ENCODE assay signal across 8 cellular contexts in genomic region chr17:68771867-68772515, GRCh38.
A peak's percentile ranks its signal among the peaks of the same experiment; 100 is the strongest.
DNase-seq lines count a peak whose midpoint lies in the region; ATAC-seq and TF ChIP-seq lines count a peak whose summit lies in the region.

No MANE protein-coding gene starts in this region.

- TF ChIP-seq CTCF in WTC11 (IDR thresholded peaks at IDR 0.05) (0 out of 2 replicates have a peak, but pooled peaks have one; percentile 14), glutamatergic neuron (IDR thresholded peaks at IDR 0.05; ENCODE audit: partially characterized antibody, unreplicated experiment) (peak; percentile 63), prostate gland (IDR thresholded peaks at IDR 0.05) (peak in 3 of 4 experiments; percentile 15 to 59 (median 51))

- H3K9me3 Mint-ChIP-seq in activated CD4-positive, alpha-beta T cell treated with anti-CD3 and anti-CD28 coated beads, Interleukin-2, amount 10 ng/mL, durations not matched to agents 24 days and 14 days = no peaks in the 10 kb centered on the region
- H3K9me3 Mint-ChIP-seq in WTC11 (peaks cover 8% of the 10 kb centered on the region), glutamatergic neuron (ENCODE audit: unreplicated experiment) (no peaks in the 10 kb centered on the region)

- H3K27ac Mint-ChIP-seq in activated CD4-positive, alpha-beta T cell treated with anti-CD3 and anti-CD28 coated beads, Interleukin-2, amount 10 ng/mL, durations not matched to agents 24 days and 14 days = no peak overlapping the region
- H3K27ac Mint-ChIP-seq in WTC11 = no peak overlapping the region
- H3K27ac Mint-ChIP-seq in glutamatergic neuron (ENCODE audit: unreplicated experiment) = no peak overlapping the region

- peaks cover 3% of the 10 kb centered on the region for H3K27me3 Mint-ChIP-seq in activated CD4-positive, alpha-beta T cell treated with anti-CD3 and anti-CD28 coated beads, Interleukin-2, amount 10 ng/mL, durations not matched to agents 24 days and 14 days
- H3K27me3 Mint-ChIP-seq in WTC11 (ENCODE audit: low read depth) (no peaks in the 10 kb centered on the region), glutamatergic neuron (ENCODE audit: unreplicated experiment) (no peaks in the 10 kb centered on the region)

- H3K4me1 Mint-ChIP-seq in activated CD4-positive, alpha-beta T cell treated with anti-CD3 and anti-CD28 coated beads, Interleukin-2, amount 10 ng/mL, durations not matched to agents 24 days and 14 days = peaks cover 6% of the 10 kb centered on the region
- H3K4me1 Mint-ChIP-seq in WTC11 (no peaks in the 10 kb centered on the region), glutamatergic neuron (ENCODE audit: low read depth, unreplicated experiment) (peaks cover 2% of the 10 kb centered on the region)

- no peaks in the 10 kb centered on the region for H3K9me3 ChIP-seq in prostate gland

- intact Hi-C loops in activated CD4-positive, alpha-beta T cell treated with anti-CD3 and anti-CD28 coated beads, Interleukin-2, amount 10 ng/mL, durations not matched to agents 24 days and 14 days (cut with micrococcal nuclease) = loop anchor here (1.0 kb wide), 1 partner anchor 463 kb away; no protein-coding TSS in a partner anchor
- intact Hi-C loops in prostate gland (cut with DNase I) = no loop called here

- CTCF ChIA-PET in WTC11 (lab: Charles Lee) = interaction anchor here (0.6 to 2.0 kb wide), 37 partner anchors 11 to 751 kb away, joined by 3 to 23 read pairs (median 4); partner anchors contain the start of gene ABCA8

- H3K27ac ChIP-seq in prostate gland = no peak overlapping the region

- no peaks in the 10 kb centered on the region for H3K36me3 ChIP-seq in prostate gland

- peak; percentile 71 for DNase-seq in activated CD4-positive, alpha-beta T cell treated with anti-CD3 and anti-CD28 coated beads, Interleukin-2, amount 10 ng/mL, durations not matched to agents 24 days and 14 days
- DNase-seq in activated CD4-positive, alpha-beta T cell treated with anti-CD3 and anti-CD28 coated beads, Interleukin-2, amount 50 U/mL, for 4 hours = no peak
- DNase-seq in HCEC 1CT (peak; percentile 73), MV-4-11 (lab: John Stamatoyannopoulos, UW) (peak; percentile 74), WTC11 (ENCODE audit: low spot score) (no peak), glutamatergic neuron (no peak), prostate gland (ENCODE audit: low spot score) (no peak), DMS79 (lab: John Stamatoyannopoulos, UW) (no peak)

- WGBS in prostate gland = 42% methylated on average over 8 of the region's 8 CpGs

- POLR2A ChIA-PET in WTC11 (lab: Charles Lee) = interaction anchor here (0.8 kb wide), 1 partner anchor 471 kb away, joined by 3 read pairs; no protein-coding TSS in a partner anchor

- peak overlapping the region; percentile 69 for H3K4me3 Mint-ChIP-seq in activated CD4-positive, alpha-beta T cell treated with anti-CD3 and anti-CD28 coated beads, Interleukin-2, amount 10 ng/mL, durations not matched to agents 24 days and 14 days
- H3K4me3 Mint-ChIP-seq in WTC11 = no peak overlapping the region
- no peak overlapping the region for H3K4me3 Mint-ChIP-seq in glutamatergic neuron (ENCODE audit: unreplicated experiment)

- no peaks in the 10 kb centered on the region for H3K36me3 Mint-ChIP-seq in activated CD4-positive, alpha-beta T cell treated with anti-CD3 and anti-CD28 coated beads, Interleukin-2, amount 10 ng/mL, durations not matched to agents 24 days and 14 days (ENCODE audit: low read depth)
- H3K36me3 Mint-ChIP-seq in WTC11 (peaks cover 6% of the 10 kb centered on the region), glutamatergic neuron (ENCODE audit: unreplicated experiment) (no peaks in the 10 kb centered on the region)

- no peaks in the 10 kb centered on the region for H3K27me3 ChIP-seq in prostate gland (replicated peaks; ENCODE audit: insufficient read depth)

- H3K4me3 ChIP-seq in prostate gland = no peak overlapping the region

- no peaks in the 10 kb centered on the region for H3K4me1 ChIP-seq in prostate gland (replicated peaks)

- no peak for TF ChIP-seq POLR2A in prostate gland (IDR thresholded peaks at IDR 0.05)

- peak; percentile 89 for ATAC-seq in WTC11

TF ChIP-seq in WTC11, 78 proteins besides CTCF, POLR2A, EP300 and RAD21:
- no peak for TF ChIP-seq ZNF232 (CRISPR knock-in tag; IDR thresholded peaks at IDR 0.05)
- TF ChIP-seq AR (CRISPR knock-in tag; IDR thresholded peaks at IDR 0.05) = no peak
- TF ChIP-seq ZNF423 (CRISPR knock-in tag; IDR thresholded peaks at IDR 0.05) = no peak
- no peak for TF ChIP-seq ZBTB21 (CRISPR knock-in tag; IDR thresholded peaks at IDR 0.05; ENCODE audit: borderline replicate concordance)
- TF ChIP-seq FOXJ3 (CRISPR knock-in tag; IDR thresholded peaks at IDR 0.05; ENCODE audit: borderline replicate concordance) = no peak
- TF ChIP-seq HMGA2 (CRISPR knock-in tag; IDR thresholded peaks at IDR 0.05) = no peak
- no peak for TF ChIP-seq USF1 (CRISPR knock-in tag; IDR thresholded peaks at IDR 0.05)
TF ChIP-seq in WTC11: peak in this region for 0.

Comparison
In these comparisons a context has a peak if more than half of its experiments do, and no peak if none do; other contexts are left out.
1. DNase-seq: peak in activated CD4-positive, alpha-beta T cell treated with anti-CD3 and anti-CD28 coated beads, Interleukin-2, amount 10 ng/mL, durations not matched to agents 24 days and 14 days (single experiment), HCEC 1CT (single experiment) and MV-4-11 (single experiment); none in activated CD4-positive, alpha-beta T cell treated with anti-CD3 and anti-CD28 coated beads, Interleukin-2, amount 50 U/mL, for 4 hours (0 of 2), WTC11 (single experiment), glutamatergic neuron (single experiment), prostate gland (single experiment) and DMS79 (single experiment).
2. Peak in every context shown above with its lines, with median percentiles within 50 percentile points of each other: CTCF ChIP-seq.